Comparison of ENCODE assay signal across 8 cellular contexts in genomic region chr12:26937863-26938659, GRCh38. TPM values are rescaled to one million over a fixed set of nuclear protein-coding genes. Genes with fewer than 3 reads are reported as not detected.
DNase-seq lines count a peak whose midpoint lies in the region; ATAC-seq, FAIRE-seq and TF ChIP-seq lines count a peak whose summit lies in the region.

Gene FGFR1OP2 (plus strand): TSS chr12:26938470. CDS start chr12:26954159, 15,689 bp downstream.
Gene INTS13 (minus strand): TSS chr12:26937981. CDS start chr12:26936803, 1,178 bp downstream.

- CTCF ChIA-PET in mammary epithelial cell (lab: Charles Lee; ENCODE audit: low non-redundant PET): no interaction called here

- H3K79me2 ChIP-seq in mammary epithelial cell (ENCODE audit: insufficient read depth, low read length): peaks cover 94% of the 10 kb centered on the region

- H3K4me1 ChIP-seq in mammary epithelial cell (ENCODE audit: insufficient read depth, low read length) (peaks cover 12% of the 10 kb centered on the region), iPS-20b (ENCODE audit: insufficient read depth, low read length) (peaks cover 14% of the 10 kb centered on the region), small intestine (ENCODE audit: control insufficient read depth in 2 of 2, insufficient read depth in 1 of 2, low read depth in 1 of 2, low read length in 1 of 2) (peaks cover 0 to 3% of the 10 kb centered on the region in 2 donors)

- no peak for FAIRE-seq in small intestine (lab: Jason Lieb, UNC)

- peaks cover 2% of the 10 kb centered on the region for H4K20me1 ChIP-seq in mammary epithelial cell (ENCODE audit: insufficient read depth, low read length)

- dilution Hi-C loops in mammary epithelial cell (cut with HindIII; ENCODE audit: low sequenced_read_pairs): no loop called here

- peak within 1 kb of the TSS; percentile 95 for H2AFZ ChIP-seq in mammary epithelial cell (ENCODE audit: low read depth, low read length)

- H3K36me3 ChIP-seq in WERI-Rb-1 (peaks cover 4% of the 10 kb centered on the region; the same call in 1 of the 2 replicates), mammary epithelial cell (ENCODE audit: insufficient read depth, low read length) (no peaks in the 10 kb centered on the region), iPS-20b (ENCODE audit: insufficient read depth, low read depth, low read length) (peaks cover 16% of the 10 kb centered on the region), small intestine (ENCODE audit: control insufficient read depth in 2 of 2, insufficient read depth in 2 of 2, low read length in 2 of 2) (no peaks in the 10 kb centered on the region)

- WGBS in mammary epithelial cell (ENCODE audit: low coverage, missing lambda C conversion rate): 7% methylated on average over 15 of the region's 66 CpGs
- WGBS in small intestine, 3 donors: 0 to 1% (median 1%) methylated on average over 58 to 66 of the region's 66 CpGs

- ATAC-seq in GM18873 (IDR thresholded peaks at IDR 0.05; ENCODE audit: low FRiP score, unreplicated experiment): peak; percentile 73
- peak; percentile 78 for ATAC-seq in HG03139 (IDR thresholded peaks at IDR 0.05; ENCODE audit: unreplicated experiment)

- BruUV-seq in mammary epithelial cell (replicated peaks; lab: Mats Ljungman, UMichigan): no TSS peak

- H3K4me3 ChIP-seq in WERI-Rb-1 (ENCODE audit: low read depth, low read length): peak within 1 kb of the TSS; percentile 78
- peak within 1 kb of the TSS; percentile 89 to 98 (median 91) for H3K4me3 ChIP-seq in mammary epithelial cell (replicated peaks in 1 of 3; ENCODE audit: insufficient read depth in 1 of 3, low read depth in 2 of 3, low read length in 3 of 3)
- peak within 1 kb of the TSS; percentile 96 for H3K4me3 ChIP-seq in iPS-20b (ENCODE audit: low read length)
- peak within 1 kb of the TSS; percentile 87 to 91 for H3K4me3 ChIP-seq in small intestine (ENCODE audit: low read depth in 1 of 2, low read length in 2 of 2)

- H3K9ac ChIP-seq in mammary epithelial cell (ENCODE audit: insufficient read depth, low read length) (peak within 1 kb of the TSS; percentile 97), iPS-20b (ENCODE audit: low read depth, low read length) (peak within 1 kb of the TSS; percentile 94)

- intact Hi-C loops in mammary epithelial cell (cut with micrococcal nuclease): loop anchor here (1.0 to 10.0 kb wide), 2 partner anchors 76 to 207 kb away; partner anchors contain the start of gene TM7SF3

- in situ Hi-C loops in ACHN (cut with HindIII; ENCODE audit: low pct_ligation_motif_present, low pct_unique_long_range_greater_than_20kb, low sequenced_read_pairs) (no loop called here), mammary epithelial cell (cut with MboI; ENCODE audit: low sequenced_read_pairs in 2 of 2) (no loop called here)

- H3K27ac ChIP-seq in WERI-Rb-1 (peak within 1 kb of the TSS; percentile 97), mammary epithelial cell (ENCODE audit: insufficient read depth, low read depth, low read length) (peak within 1 kb of the TSS; percentile 85), iPS-20b (ENCODE audit: low read length) (peak within 1 kb of the TSS; percentile 66), small intestine (ENCODE audit: low read depth in 1 of 2, low read length in 1 of 2) (peak within 1 kb of the TSS; percentile 88 to 97)

- H3K4me2 ChIP-seq in mammary epithelial cell (ENCODE audit: insufficient read depth, low read depth, low read length): peak within 1 kb of the TSS; percentile 88

- H3K27me3 ChIP-seq in WERI-Rb-1 (ENCODE audit: insufficient read depth, low read depth, severe bottlenecking) (no peaks in the 10 kb centered on the region), mammary epithelial cell (ENCODE audit: insufficient read depth, low read length) (no peaks in the 10 kb centered on the region), iPS-20b (ENCODE audit: insufficient read depth, low read length) (no peaks in the 10 kb centered on the region), small intestine (ENCODE audit: control insufficient read depth in 2 of 2, insufficient read depth in 2 of 2, low read length in 2 of 2) (no peaks in the 10 kb centered on the region)

- DNase-seq in ACHN (peak; percentile 100), NCI-H2227 (lab: John Stamatoyannopoulos, UW; ENCODE audit: unreplicated experiment) (peak; percentile 98), WERI-Rb-1 (peak; percentile 98), mammary epithelial cell (peak; percentile 98), small intestine (peak; percentile 99)

- no peak for TF ChIP-seq CTCF in WERI-Rb-1 (IDR thresholded peaks at IDR 0.05; ENCODE audit: low read depth, low read length)
- TF ChIP-seq CTCF in mammary epithelial cell (conservative IDR thresholded peaks at IDR 0.05 in 1 of 2, IDR thresholded peaks at IDR 0.05 in 1 of 2; ENCODE audit: extremely low read depth in 1 of 2, insufficient read depth in 1 of 2, low read depth in 1 of 2, low read length in 2 of 2): no peak

- H3K9me3 ChIP-seq in WERI-Rb-1 (ENCODE audit: severe bottlenecking) (no peaks in the 10 kb centered on the region), mammary epithelial cell (replicated peaks; ENCODE audit: insufficient read depth, low read length) (no peaks in the 10 kb centered on the region), iPS-20b (ENCODE audit: insufficient read depth, low read depth, low read length) (no peaks in the 10 kb centered on the region), small intestine (ENCODE audit: control insufficient read depth, low read depth) (no peaks in the 10 kb centered on the region)

RNA-seq across cellular contexts. Expression of gene FGFR1OP2, which starts in this region (rescaled TPM):
- 10 to 100 TPM; 25.7 to 33.3 TPM for total RNA-seq in mammary epithelial cell
- polyA plus RNA-seq in mammary epithelial cell (15.7 TPM), small intestine (10 to 100 TPM; 21.7 to 25.3 (median 23.8) TPM)
- polyA minus RNA-seq in mammary epithelial cell: 28.0 TPM

RNA-seq across cellular contexts. Expression of gene INTS13, which starts in this region (rescaled TPM):
- 10 to 100 TPM; 25.0 to 37.1 TPM for total RNA-seq in mammary epithelial cell
- polyA plus RNA-seq in mammary epithelial cell: 19.2 TPM
- 74.1 TPM for polyA minus RNA-seq in mammary epithelial cell
- polyA plus RNA-seq in small intestine: 10 to 100 TPM; 14.6 to 19.2 (median 16.6) TPM

Comparison
In these comparisons a context has a peak if more than half of its experiments do, and no peak if none do; other contexts are left out.
1. Peak in every context shown above with its lines: DNase-seq, ATAC-seq, H3K4me3 ChIP-seq and H3K27ac ChIP-seq.